In the genomic region with DNA sequence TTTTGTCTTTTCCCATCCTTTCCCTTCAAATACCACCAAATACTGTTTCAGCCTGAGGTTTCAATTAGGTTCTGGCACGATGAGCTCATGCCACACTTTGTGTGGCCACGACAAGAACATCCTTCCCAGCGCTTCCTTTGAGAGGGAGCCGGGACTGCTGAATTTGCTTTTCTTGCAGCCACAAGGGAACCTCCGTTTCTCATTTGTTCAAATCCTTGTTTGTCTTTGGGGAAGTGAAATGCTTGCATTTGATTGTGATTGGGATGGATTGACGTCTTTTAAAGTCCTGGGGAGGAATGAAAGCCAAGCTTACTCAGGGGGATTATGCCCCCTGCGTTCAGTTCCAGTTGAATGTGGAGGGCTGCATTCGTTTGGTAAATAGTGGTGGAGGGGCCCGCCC, we compare ENCODE assay signal across 18 cellular contexts.
"Had no signal": no experiment of that assay in that cellular context is flagged by ENCODE, and none has a peak within 500 bp of the region (broad histone marks: within the 10 kb centered on the region; RNA-seq: fewer than 3 reads in every experiment).

No MANE protein-coding gene starts in this region.

- H3K36me3 Mint-ChIP-seq: immature natural killer cell had no signal

- ATAC-seq: activated naive CD4-positive, alpha-beta T cell treated with anti-CD3 and anti-CD28 coated beads, Interleukin-2, amount 50 U/mL, for 72 hours; stimulated activated naive B cell treated with anti-CD40 and anti-IgM and Interleukin-4, amounts not matched to agents 10 μg/mL and 1 μg/mL and 100 μg/mL, for 72 hours had no signal

- H3K27me3 ChIP-seq: adrenal gland, transverse colon, vagina had no signal

- H3K4me3 Mint-ChIP-seq: activated T-helper 1 cell treated with anti-CD3 and anti-CD28 coated beads, Interleukin-12 subunit alpha, Interleukin-12 subunit beta, Interleukin-2, Interleukin-4 antibody, amounts not matched to agents 30 ng/mL and 10 ng/mL and 1 ng/mL, durations not matched to agents 14 hours and 24 hours and 36 hours; immature natural killer cell; stimulated activated naive B cell treated with anti-CD40 and anti-IgM and Interleukin-4, amounts not matched to agents 10 μg/mL and 1 μg/mL and 100 μg/mL, for 72 hours; T-helper 1 cell treated with Interleukin-12 subunit alpha and Interleukin-12 subunit beta and Interleukin-4 antibody, amounts not matched to agents 30 μg/mL and 1 μg/mL, for 36 hours had no signal

- H3K4me1 ChIP-seq: spleen had no signal

- H3K27ac Mint-ChIP-seq: activated naive CD4-positive, alpha-beta T cell treated with anti-CD3 and anti-CD28 coated beads, Interleukin-2, amount 50 U/mL, for 72 hours; activated T-helper 1 cell treated with anti-CD3 and anti-CD28 coated beads, Interleukin-12 subunit alpha, Interleukin-12 subunit beta, Interleukin-2, Interleukin-4 antibody, amounts not matched to agents 30 ng/mL and 10 ng/mL and 1 ng/mL, durations not matched to agents 14 hours and 24 hours and 36 hours; immature natural killer cell; stimulated activated naive B cell treated with anti-CD40 and anti-IgM and Interleukin-4, amounts not matched to agents 10 μg/mL and 1 μg/mL and 100 μg/mL, for 72 hours; T-helper 1 cell treated with Interleukin-12 subunit alpha and Interleukin-12 subunit beta and Interleukin-4 antibody, amounts not matched to agents 30 μg/mL and 1 μg/mL, for 36 hours had no signal

- H3K27ac ChIP-seq: adrenal gland, left ventricle myocardium inferior, spleen, transverse colon, vagina had no signal

- H3K9me3 ChIP-seq: adrenal gland, left ventricle myocardium inferior, spleen, transverse colon, vagina had no signal

- H3K4me3 ChIP-seq: adrenal gland, dorsolateral prefrontal cortex, left ventricle myocardium inferior, spleen, transverse colon, vagina had no signal

- H3K36me3 ChIP-seq: adrenal gland, left ventricle myocardium inferior, spleen, transverse colon, vagina had no signal

- H3K4me1 Mint-ChIP-seq: stimulated activated naive B cell treated with anti-CD40 and anti-IgM and Interleukin-4, amounts not matched to agents 10 μg/mL and 1 μg/mL and 100 μg/mL, for 72 hours had no signal

- DNase-seq: activated CD4-positive, alpha-beta T cell treated with anti-CD3 and anti-CD28 coated beads for 1 hour; activated CD8-positive, alpha-beta memory T cell treated with anti-CD3 and anti-CD28 coated beads for 24 hours; activated gamma-delta T cell treated with Interleukin-2 at 50 U/mL for 16 hours; adrenal gland; dorsolateral prefrontal cortex; immature natural killer cell; kidney glomerular epithelial cell; left ventricle myocardium inferior; mammary epithelial cell; posterior cingulate gyrus; spleen; stimulated activated CD4-positive, alpha-beta T cell treated with anti-CD3 and anti-CD28 coated beads, Interleukin-4, amount 100 ng/mL, for 4 hours; stimulated activated naive B cell treated with anti-CD40 and anti-IgM and Interleukin-4, amounts not matched to agents 10 μg/mL and 1 μg/mL and 100 μg/mL, for 72 hours; transverse colon had no signal

- H3K9me3 Mint-ChIP-seq: activated T-helper 1 cell treated with anti-CD3 and anti-CD28 coated beads, Interleukin-12 subunit alpha, Interleukin-12 subunit beta, Interleukin-2, Interleukin-4 antibody, amounts not matched to agents 30 ng/mL and 10 ng/mL and 1 ng/mL, durations not matched to agents 14 hours and 24 hours and 36 hours had no signal
